ENCODE assay signal across 16 cellular contexts in the genomic region with DNA sequence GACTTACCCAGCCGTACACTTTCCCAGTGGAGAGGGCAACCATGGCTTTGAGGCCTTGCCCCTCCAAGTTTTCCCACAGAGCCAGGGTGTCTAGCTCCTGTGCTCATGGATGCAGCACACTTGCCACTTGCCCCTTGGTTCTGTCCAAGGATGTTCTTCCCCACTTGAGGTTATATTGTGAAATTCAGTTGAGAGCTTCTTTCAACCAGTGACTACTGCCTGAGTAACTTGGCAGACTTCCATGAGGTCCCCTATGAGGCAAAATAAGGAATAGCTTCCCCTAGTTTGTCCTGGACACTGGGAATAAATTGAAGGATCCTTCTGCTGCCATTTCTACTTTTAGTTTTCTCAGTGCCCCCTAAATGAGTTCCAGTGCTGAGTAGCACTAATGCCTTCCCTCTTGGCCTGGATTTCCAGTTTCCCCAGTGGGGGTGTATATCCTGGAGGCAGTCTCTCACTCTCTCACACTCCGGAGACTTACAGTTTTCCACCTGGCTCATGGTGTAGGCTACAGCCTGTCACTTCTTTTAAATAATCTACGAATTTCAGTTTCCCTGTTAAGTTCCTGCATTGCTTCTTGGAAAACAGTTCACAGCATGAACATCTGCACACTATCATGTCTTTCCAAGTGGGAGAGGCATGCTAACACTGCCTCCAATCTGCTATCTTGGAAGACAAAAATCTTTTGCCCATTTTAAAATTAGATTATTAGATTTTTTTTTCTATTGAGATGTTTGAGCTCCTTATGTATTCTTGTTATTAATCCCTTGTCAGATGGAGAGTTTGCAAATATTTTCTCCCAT. TPM values are rescaled to one million over a fixed set of nuclear protein-coding genes. Genes with fewer than 3 reads are reported as not detected.
A peak's percentile ranks its signal among the peaks of the same experiment; 100 is the strongest.
DNase-seq lines count a peak whose midpoint lies in the region; FAIRE-seq and TF ChIP-seq lines count a peak whose summit lies in the region.
"Had no signal": no experiment of that assay in that cellular context is flagged by ENCODE, and none has a peak within 500 bp of the region (broad histone marks: within the 10 kb centered on the region; RNA-seq: fewer than 3 reads in every experiment).

No MANE protein-coding gene starts in this region.

- H3K27ac ChIP-seq in sigmoid colon: peak overlapping the region; percentile 52 to 67 (median 63)
- no peak overlapping the region for H3K27ac ChIP-seq in SJCRH30
- H3K27ac ChIP-seq: lower lobe of right lung had no signal

- FAIRE-seq in D721Med (lab: Jason Lieb, UNC): no peak

- 82 to 84% methylated on average over 3 of the region's 3 CpGs for WGBS in sigmoid colon, 2 donors

- no peak for TF ChIP-seq EP300 in sigmoid colon (IDR thresholded peaks at IDR 0.05)

- TF ChIP-seq POLR2A in sigmoid colon (IDR thresholded peaks at IDR 0.05): no peak

- H3K4me1 ChIP-seq in sigmoid colon: peaks cover 0 to 23% (median 20%) of the 10 kb centered on the region in 4 donors
- no peaks in the 10 kb centered on the region for H3K4me1 ChIP-seq in SJCRH30
- H3K4me1 ChIP-seq: lower lobe of right lung had no signal

- H3K36me3 ChIP-seq in sigmoid colon (no peaks in the 10 kb centered on the region), SJCRH30 (no peaks in the 10 kb centered on the region)
- H3K36me3 ChIP-seq: lower lobe of right lung had no signal

- peak; percentile 47 for DNase-seq in GM04504 (ENCODE audit: low read depth)
- peak; percentile 68 for DNase-seq in RPMI7951 (ENCODE audit: low read depth)
- DNase-seq in fibroblast of villous mesenchyme (ENCODE audit: low read depth): peak; percentile 58
- peak; percentile 79 for DNase-seq in sigmoid colon
- DNase-seq in 8988T: no peak
- no peak for DNase-seq in KG1 (lab: John Stamatoyannopoulos, UW)
- DNase-seq in SJCRH30: no peak
- no peak for DNase-seq in D721Med (ENCODE audit: insufficient read length, low spot score)
- DNase-seq: activated CD4-positive, alpha-beta T cell treated with anti-CD3 and anti-CD28 coated beads, Interleukin-2, amount 50 U/mL, for 4 hours; activated effector memory CD4-positive, alpha-beta T cell treated with anti-CD3 and anti-CD28 coated beads, Interleukin-2, amount 50 U/mL, for 16 hours; GOT3; lower lobe of right lung; posterior cingulate gyrus; stimulated activated CD4-positive, alpha-beta T cell treated with anti-CD3 and anti-CD28 coated beads, Interleukin-4, amount 100 ng/mL, for 4 hours; T-helper 17 cell had no signal

- no peak overlapping the region for H3K4me3 ChIP-seq in fibroblast of villous mesenchyme (ENCODE audit: low read depth, low read length)
- no peak overlapping the region for H3K4me3 ChIP-seq in sigmoid colon
- H3K4me3 ChIP-seq in SJCRH30: no peak overlapping the region
- H3K4me3 ChIP-seq: lower lobe of right lung had no signal

- H3K9me3 ChIP-seq in sigmoid colon (peaks cover 0 to 9% (median under 1%) of the 10 kb centered on the region in 4 donors), SJCRH30 (replicated peaks) (no peaks in the 10 kb centered on the region)
- H3K9me3 ChIP-seq: lower lobe of right lung had no signal

- TF ChIP-seq CTCF in fibroblast of villous mesenchyme (IDR thresholded peaks at IDR 0.05; ENCODE audit: insufficient read depth, low read depth, low read length) (no peak), sigmoid colon (IDR thresholded peaks at IDR 0.05) (peak in 1 of 4 experiments; percentile 10), D721Med (IDR thresholded peaks at IDR 0.05; ENCODE audit: insufficient read depth, missing control alignments) (no peak)

- intact Hi-C loops in sigmoid colon (cut with DNase I): no loop called here

- no peaks in the 10 kb centered on the region for H3K27me3 ChIP-seq in sigmoid colon
- no peaks in the 10 kb centered on the region for H3K27me3 ChIP-seq in SJCRH30

RNA-seq across cellular contexts. Expression of a gene that starts 36.5 kb away (rescaled TPM):
- not detected in 2 replicates for total RNA-seq in RPMI7951 (2014; rRNA removed; shearing (Covaris generic))
- total RNA-seq in fibroblast of villous mesenchyme (not detected in 2 replicates), sigmoid colon (1 to 10 TPM in 1 of 4 donors, under 1 TPM in 1, not detected in 2; 0.71 to 1.3 TPM)
- polyA plus RNA-seq in sigmoid colon: 1 to 10 TPM in 1 of 3 donors, under 1 TPM in 1, not detected in 1; 0.79 to 1.4 TPM
- total RNA-seq in SJCRH30 (2014; rRNA removed; shearing (Covaris generic)): not detected in 2 replicates
- total RNA-seq: cerebellum, T-helper 17 cell had no signal

RNA-seq across cellular contexts. Expression of a gene that starts 38.5 kb away (rescaled TPM):
- not detected in 2 replicates for total RNA-seq in RPMI7951 (2014; rRNA removed; shearing (Covaris generic))
- total RNA-seq in fibroblast of villous mesenchyme: under 0.01 TPM in 1 of 2 replicates, not detected in the other
- total RNA-seq in sigmoid colon: not detected
- polyA plus RNA-seq in sigmoid colon: 10 to 100 TPM in 1 of 3 donors, 1 to 10 TPM in 2; 5.0 to 12.5 (median 8.4) TPM
- not detected in 2 replicates for total RNA-seq in SJCRH30 (2014; rRNA removed; shearing (Covaris generic))
- total RNA-seq: cerebellum, T-helper 17 cell had no signal

Comparison
In these comparisons a context has a peak if more than half of its experiments do, and no peak if none do; other contexts are left out.
1. DNase-seq: peak in GM04504 (single experiment), RPMI7951 (single experiment), fibroblast of villous mesenchyme (single experiment) and sigmoid colon (single experiment); none in 8988T (single experiment), KG1 (single experiment), SJCRH30 (0 of 2) and D721Med (single experiment).